Comparison of ENCODE assay signal across 8 cellular contexts in the genomic region with DNA sequence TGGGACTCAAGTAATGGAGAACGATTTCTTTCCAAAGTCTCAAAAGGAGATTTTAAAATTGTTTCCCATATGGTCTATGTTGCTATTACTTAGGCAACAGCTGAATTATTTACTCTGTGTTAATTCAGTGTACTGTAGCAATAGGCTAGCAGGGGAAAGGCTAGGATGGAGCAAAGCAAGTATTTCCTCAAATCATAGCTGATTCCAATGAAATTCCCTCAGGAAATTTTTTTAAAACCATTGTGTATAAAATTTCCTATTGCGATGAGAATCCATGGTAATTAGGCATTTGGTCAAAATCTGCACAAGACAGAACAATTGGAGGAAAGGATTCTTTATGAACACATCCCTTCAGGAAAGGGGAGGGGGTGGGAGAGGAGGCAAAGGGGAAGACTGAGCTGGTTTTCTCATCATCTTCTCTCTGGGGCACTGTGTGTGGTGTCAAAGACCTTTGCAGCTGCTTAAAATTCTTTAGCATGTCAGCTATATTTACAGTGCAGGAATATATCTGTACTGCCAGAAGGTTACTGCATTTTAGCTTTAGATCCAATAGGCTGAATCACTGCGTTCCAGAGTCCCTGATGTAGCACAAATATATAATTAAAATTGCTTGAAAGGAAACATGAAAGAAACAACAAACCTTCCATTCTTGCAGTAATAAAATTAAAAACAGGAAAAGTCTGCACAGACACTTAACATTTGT.
DNase-seq lines count a peak whose midpoint lies in the region; ATAC-seq and TF ChIP-seq lines count a peak whose summit lies in the region.

No MANE protein-coding gene starts in this region.

- peaks cover 21% of the 10 kb centered on the region for H3K36me3 ChIP-seq in lower lobe of right lung

- peak overlapping the region; percentile 48 to 70 for H3K4me3 ChIP-seq in cardiac fibroblast (replicated peaks in 1 of 2; ENCODE audit: low read depth in 2 of 2, low read length in 2 of 2)
- H3K4me3 ChIP-seq in lower lobe of right lung: peak overlapping the region; percentile 61

- DNase-seq in SHP77 treated with DMSO at 0.1 percent for 48 hours (lab: John Stamatoyannopoulos, UW): peak; percentile 55
- no peak for DNase-seq in SHP77 (lab: John Stamatoyannopoulos, UW)
- peak; percentile 68 to 83 for DNase-seq in cardiac fibroblast (ENCODE audit: low read depth in 2 of 2)
- no peak for DNase-seq in lower lobe of right lung
- no peak for DNase-seq in type B pancreatic cell (ENCODE audit: extremely low spot score, unreplicated experiment)
- DNase-seq in activated T-helper 2 cell treated with anti-CD3 and anti-CD28 coated beads, Interferon-gamma antibody, Interleukin-2, Interleukin-4, amounts not matched to agents 10 μg/mL and 5 μg/mL and 100 μg/mL, durations not matched to agents 14 hours and 24 hours and 36 hours (ENCODE audit: low spot score): no peak
- DNase-seq in activated CD4-positive, alpha-beta memory T cell treated with anti-CD3 and anti-CD28 coated beads for 36 hours: no peak

- no peaks in the 10 kb centered on the region for H3K9me3 Mint-ChIP-seq in type B pancreatic cell
- no peaks in the 10 kb centered on the region for H3K9me3 Mint-ChIP-seq in activated T-helper 2 cell treated with anti-CD3 and anti-CD28 coated beads, Interferon-gamma antibody, Interleukin-2, Interleukin-4, amounts not matched to agents 10 μg/mL and 5 μg/mL and 100 μg/mL, durations not matched to agents 14 hours and 24 hours and 36 hours
- H3K9me3 Mint-ChIP-seq in activated CD4-positive, alpha-beta memory T cell treated with anti-CD3 and anti-CD28 coated beads for 36 hours: peaks cover 2% of the 10 kb centered on the region

- no peaks in the 10 kb centered on the region for H3K27me3 Mint-ChIP-seq in type B pancreatic cell
- peaks cover 32% of the 10 kb centered on the region for H3K27me3 Mint-ChIP-seq in activated T-helper 2 cell treated with anti-CD3 and anti-CD28 coated beads, Interferon-gamma antibody, Interleukin-2, Interleukin-4, amounts not matched to agents 10 μg/mL and 5 μg/mL and 100 μg/mL, durations not matched to agents 14 hours and 24 hours and 36 hours (ENCODE audit: low read depth)
- peaks cover 25% of the 10 kb centered on the region for H3K27me3 Mint-ChIP-seq in activated CD4-positive, alpha-beta memory T cell treated with anti-CD3 and anti-CD28 coated beads for 36 hours

- peaks cover 32% of the 10 kb centered on the region for H3K4me1 Mint-ChIP-seq in type B pancreatic cell (ENCODE audit: unreplicated experiment)
- H3K4me1 Mint-ChIP-seq in activated T-helper 2 cell treated with anti-CD3 and anti-CD28 coated beads, Interferon-gamma antibody, Interleukin-2, Interleukin-4, amounts not matched to agents 10 μg/mL and 5 μg/mL and 100 μg/mL, durations not matched to agents 14 hours and 24 hours and 36 hours (ENCODE audit: low read depth): peaks cover 19% of the 10 kb centered on the region
- H3K4me1 Mint-ChIP-seq in activated CD4-positive, alpha-beta memory T cell treated with anti-CD3 and anti-CD28 coated beads for 36 hours (ENCODE audit: low read depth): peaks cover 24% of the 10 kb centered on the region

- no peak for ATAC-seq in lower lobe of right lung
- ATAC-seq in GM21825 (IDR thresholded peaks at IDR 0.05; ENCODE audit: unreplicated experiment): no peak

- H3K27ac ChIP-seq in lower lobe of right lung: peak overlapping the region; percentile 74

- CTCF ChIA-PET in activated CD4-positive, alpha-beta memory T cell treated with anti-CD3 and anti-CD28 coated beads for 36 hours (lab: Charles Lee): no interaction called here

- peak overlapping the region; percentile 78 for H3K4me3 Mint-ChIP-seq in type B pancreatic cell
- H3K4me3 Mint-ChIP-seq in activated T-helper 2 cell treated with anti-CD3 and anti-CD28 coated beads, Interferon-gamma antibody, Interleukin-2, Interleukin-4, amounts not matched to agents 10 μg/mL and 5 μg/mL and 100 μg/mL, durations not matched to agents 14 hours and 24 hours and 36 hours (ENCODE audit: low read depth): no peak overlapping the region
- H3K4me3 Mint-ChIP-seq in activated CD4-positive, alpha-beta memory T cell treated with anti-CD3 and anti-CD28 coated beads for 36 hours: no peak overlapping the region

- H3K9me3 ChIP-seq in lower lobe of right lung: no peaks in the 10 kb centered on the region

- peaks cover 66% of the 10 kb centered on the region for H3K4me1 ChIP-seq in lower lobe of right lung

- intact Hi-C loops in lower lobe of right lung (cut with DNase I): loop anchor here (10.0 kb wide), 1 partner anchor 94 kb away; a partner anchor contains a TSS
- intact Hi-C loops in activated T-helper 2 cell treated with anti-CD3 and anti-CD28 coated beads, Interferon-gamma antibody, Interleukin-2, Interleukin-4, amounts not matched to agents 10 μg/mL and 5 μg/mL and 100 μg/mL, durations not matched to agents 14 hours and 24 hours and 36 hours (cut with micrococcal nuclease): no loop called here
- intact Hi-C loops in activated CD4-positive, alpha-beta memory T cell treated with anti-CD3 and anti-CD28 coated beads for 36 hours (cut with micrococcal nuclease): no loop called here

- no peaks in the 10 kb centered on the region for H3K27me3 ChIP-seq in lower lobe of right lung (ENCODE audit: low read depth)

- peak overlapping the region; percentile 44 for H3K27ac Mint-ChIP-seq in type B pancreatic cell
- no peak overlapping the region for H3K27ac Mint-ChIP-seq in activated T-helper 2 cell treated with anti-CD3 and anti-CD28 coated beads, Interferon-gamma antibody, Interleukin-2, Interleukin-4, amounts not matched to agents 10 μg/mL and 5 μg/mL and 100 μg/mL, durations not matched to agents 14 hours and 24 hours and 36 hours
- no peak overlapping the region for H3K27ac Mint-ChIP-seq in activated CD4-positive, alpha-beta memory T cell treated with anti-CD3 and anti-CD28 coated beads for 36 hours

- POLR2A ChIA-PET in activated CD4-positive, alpha-beta memory T cell treated with anti-CD3 and anti-CD28 coated beads for 36 hours (lab: Charles Lee): no interaction called here

- TF ChIP-seq CTCF in cardiac fibroblast (IDR thresholded peaks at IDR 0.05; ENCODE audit: low read depth, low read length) (no peak), lower lobe of right lung (IDR thresholded peaks at IDR 0.05) (no peak), type B pancreatic cell (conservative IDR thresholded peaks at IDR 0.05) (no peak)

- H3K36me3 Mint-ChIP-seq in type B pancreatic cell: peaks cover 27% of the 10 kb centered on the region
- no peaks in the 10 kb centered on the region for H3K36me3 Mint-ChIP-seq in activated T-helper 2 cell treated with anti-CD3 and anti-CD28 coated beads, Interferon-gamma antibody, Interleukin-2, Interleukin-4, amounts not matched to agents 10 μg/mL and 5 μg/mL and 100 μg/mL, durations not matched to agents 14 hours and 24 hours and 36 hours (ENCODE audit: low read depth)
- H3K36me3 Mint-ChIP-seq in activated CD4-positive, alpha-beta memory T cell treated with anti-CD3 and anti-CD28 coated beads for 36 hours: peaks cover 1% of the 10 kb centered on the region

Comparison
In these comparisons a context has a peak if more than half of its experiments do, and no peak if none do; other contexts are left out.
1. DNase-seq: peak in SHP77 treated with DMSO at 0.1 percent for 48 hours (single experiment) and cardiac fibroblast (2 of 2); none in SHP77 (0 of 2), lower lobe of right lung (single experiment), type B pancreatic cell (single experiment), activated T-helper 2 cell treated with anti-CD3 and anti-CD28 coated beads, Interferon-gamma antibody, Interleukin-2, Interleukin-4, amounts not matched to agents 10 μg/mL and 5 μg/mL and 100 μg/mL, durations not matched to agents 14 hours and 24 hours and 36 hours (single experiment) and activated CD4-positive, alpha-beta memory T cell treated with anti-CD3 and anti-CD28 coated beads for 36 hours (single experiment).